Comparison of ENCODE assay signal across 1 cellular context in genomic region chr2:32039447-32040219, GRCh38.
TF ChIP-seq lines count a peak whose summit lies in the region.

DPY30 (minus strand) TSS chr2:32039805; CDS start chr2:32039456, 349 bp downstream.

TF ChIP-seq in K562, 482 proteins besides CTCF, POLR2A, EP300 and RAD21 (continued from another document and continues in another):
- peak; percentile 67 for TF ChIP-seq MGA (IDR thresholded peaks at IDR 0.05)
- peak; percentile 99 for TF ChIP-seq KDM5B (IDR thresholded peaks at IDR 0.05; ENCODE audit: insufficient replicate concordance, low read depth, low read length)
- TF ChIP-seq ZNF354B (CRISPR knock-in tag; IDR thresholded peaks at IDR 0.05), result no peak
- TF ChIP-seq E2F3 (CRISPR knock-in tag; IDR thresholded peaks at IDR 0.05), result no peak
- peak; percentile 58 for TF ChIP-seq ZFX (CRISPR knock-in tag; IDR thresholded peaks at IDR 0.05)
- peak; percentile 73 for TF ChIP-seq BRD9 (IDR thresholded peaks at IDR 0.05; ENCODE audit: low read depth, partially characterized antibody)
- TF ChIP-seq ATF2 (CRISPR knock-in tag; IDR thresholded peaks at IDR 0.05), result no peak
- TF ChIP-seq, protein P1, sequence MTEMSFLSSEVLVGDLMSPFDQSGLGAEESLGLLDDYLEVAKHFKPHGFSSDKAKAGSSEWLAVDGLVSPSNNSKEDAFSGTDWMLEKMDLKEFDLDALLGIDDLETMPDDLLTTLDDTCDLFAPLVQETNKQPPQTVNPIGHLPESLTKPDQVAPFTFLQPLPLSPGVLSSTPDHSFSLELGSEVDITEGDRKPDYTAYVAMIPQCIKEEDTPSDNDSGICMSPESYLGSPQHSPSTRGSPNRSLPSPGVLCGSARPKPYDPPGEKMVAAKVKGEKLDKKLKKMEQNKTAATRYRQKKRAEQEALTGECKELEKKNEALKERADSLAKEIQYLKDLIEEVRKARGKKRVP (CRISPR knock-in tag; IDR thresholded peaks at IDR 0.05), result no peak
- 0 out of 2 replicates have a peak, but pooled peaks have one; percentile 55 for TF ChIP-seq NFRKB (IDR thresholded peaks at IDR 0.05; ENCODE audit: low read depth)
- 0 out of 2 replicates have a peak, but pooled peaks have one; percentile 18 for TF ChIP-seq GATAD2B (IDR thresholded peaks at IDR 0.05; ENCODE audit: borderline replicate concordance)
- TF ChIP-seq ASH1L (IDR thresholded peaks at IDR 0.05; ENCODE audit: borderline replicate concordance, low read depth, partially characterized antibody), result no peak
- TF ChIP-seq, protein P2, sequence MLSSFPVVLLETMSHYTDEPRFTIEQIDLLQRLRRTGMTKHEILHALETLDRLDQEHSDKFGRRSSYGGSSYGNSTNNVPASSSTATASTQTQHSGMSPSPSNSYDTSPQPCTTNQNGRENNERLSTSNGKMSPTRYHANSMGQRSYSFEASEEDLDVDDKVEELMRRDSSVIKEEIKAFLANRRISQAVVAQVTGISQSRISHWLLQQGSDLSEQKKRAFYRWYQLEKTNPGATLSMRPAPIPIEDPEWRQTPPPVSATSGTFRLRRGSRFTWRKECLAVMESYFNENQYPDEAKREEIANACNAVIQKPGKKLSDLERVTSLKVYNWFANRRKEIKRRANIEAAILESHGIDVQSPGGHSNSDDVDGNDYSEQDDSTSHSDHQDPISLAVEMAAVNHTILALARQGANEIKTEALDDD (IDR thresholded peaks at IDR 0.05), result 0 out of 2 replicates have a peak, but pooled peaks have one; percentile 24
- TF ChIP-seq HNRNPH1 (optimal IDR thresholded peaks at IDR 0.05; ENCODE audit: low read depth, low read length), result no peak
- TF ChIP-seq MYNN (IDR thresholded peaks at IDR 0.05), result 0 out of 2 replicates have a peak, but pooled peaks have one; percentile 11
- no peak for TF ChIP-seq MYNN (CRISPR knock-in tag; IDR thresholded peaks at IDR 0.05)
- peak; percentile 86 for TF ChIP-seq L3MBTL2 (IDR thresholded peaks at IDR 0.05)
- TF ChIP-seq, protein P3, sequence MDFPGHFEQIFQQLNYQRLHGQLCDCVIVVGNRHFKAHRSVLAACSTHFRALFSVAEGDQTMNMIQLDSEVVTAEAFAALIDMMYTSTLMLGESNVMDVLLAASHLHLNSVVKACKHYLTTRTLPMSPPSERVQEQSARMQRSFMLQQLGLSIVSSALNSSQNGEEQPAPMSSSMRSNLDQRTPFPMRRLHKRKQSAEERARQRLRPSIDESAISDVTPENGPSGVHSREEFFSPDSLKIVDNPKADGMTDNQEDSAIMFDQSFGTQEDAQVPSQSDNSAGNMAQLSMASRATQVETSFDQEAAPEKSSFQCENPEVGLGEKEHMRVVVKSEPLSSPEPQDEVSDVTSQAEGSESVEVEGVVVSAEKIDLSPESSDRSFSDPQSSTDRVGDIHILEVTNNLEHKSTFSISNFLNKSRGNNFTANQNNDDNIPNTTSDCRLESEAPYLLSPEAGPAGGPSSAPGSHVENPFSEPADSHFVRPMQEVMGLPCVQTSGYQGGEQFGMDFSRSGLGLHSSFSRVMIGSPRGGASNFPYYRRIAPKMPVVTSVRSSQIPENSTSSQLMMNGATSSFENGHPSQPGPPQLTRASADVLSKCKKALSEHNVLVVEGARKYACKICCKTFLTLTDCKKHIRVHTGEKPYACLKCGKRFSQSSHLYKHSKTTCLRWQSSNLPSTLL (IDR thresholded peaks at IDR 0.05), result peak; percentile 48; the same call in 1 of the 2 replicates
- no peak for TF ChIP-seq ELF2 (CRISPR knock-in tag; IDR thresholded peaks at IDR 0.05)
- TF ChIP-seq ZBTB8A (IDR thresholded peaks at IDR 0.05; ENCODE audit: partially characterized antibody), result no peak
- no peak for TF ChIP-seq ETS2 (tag; IDR thresholded peaks at IDR 0.05; ENCODE audit: borderline replicate concordance, poor library complexity, severe bottlenecking)
- no peak for TF ChIP-seq GATA2 (CRISPR knock-in tag; IDR thresholded peaks at IDR 0.05)
- TF ChIP-seq, protein P4, sequence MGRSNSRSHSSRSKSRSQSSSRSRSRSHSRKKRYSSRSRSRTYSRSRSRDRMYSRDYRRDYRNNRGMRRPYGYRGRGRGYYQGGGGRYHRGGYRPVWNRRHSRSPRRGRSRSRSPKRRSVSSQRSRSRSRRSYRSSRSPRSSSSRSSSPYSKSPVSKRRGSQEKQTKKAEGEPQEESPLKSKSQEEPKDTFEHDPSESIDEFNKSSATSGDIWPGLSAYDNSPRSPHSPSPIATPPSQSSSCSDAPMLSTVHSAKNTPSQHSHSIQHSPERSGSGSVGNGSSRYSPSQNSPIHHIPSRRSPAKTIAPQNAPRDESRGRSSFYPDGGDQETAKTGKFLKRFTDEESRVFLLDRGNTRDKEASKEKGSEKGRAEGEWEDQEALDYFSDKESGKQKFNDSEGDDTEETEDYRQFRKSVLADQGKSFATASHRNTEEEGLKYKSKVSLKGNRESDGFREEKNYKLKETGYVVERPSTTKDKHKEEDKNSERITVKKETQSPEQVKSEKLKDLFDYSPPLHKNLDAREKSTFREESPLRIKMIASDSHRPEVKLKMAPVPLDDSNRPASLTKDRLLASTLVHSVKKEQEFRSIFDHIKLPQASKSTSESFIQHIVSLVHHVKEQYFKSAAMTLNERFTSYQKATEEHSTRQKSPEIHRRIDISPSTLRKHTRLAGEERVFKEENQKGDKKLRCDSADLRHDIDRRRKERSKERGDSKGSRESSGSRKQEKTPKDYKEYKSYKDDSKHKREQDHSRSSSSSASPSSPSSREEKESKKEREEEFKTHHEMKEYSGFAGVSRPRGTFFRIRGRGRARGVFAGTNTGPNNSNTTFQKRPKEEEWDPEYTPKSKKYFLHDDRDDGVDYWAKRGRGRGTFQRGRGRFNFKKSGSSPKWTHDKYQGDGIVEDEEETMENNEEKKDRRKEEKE (IDR thresholded peaks at IDR 0.05; ENCODE audit: borderline replicate concordance in 1 of 2, control insufficient read depth in 1 of 2, low read depth in 2 of 2, low read length in 1 of 2), result no peak
- peak in 1 of 2 experiments; percentile 99; a peak in 2 of 4 replicates for TF ChIP-seq MLLT1 (IDR thresholded peaks at IDR 0.05)
- TF ChIP-seq ZNF717 (CRISPR knock-in tag; IDR thresholded peaks at IDR 0.05), result peak; percentile 57; the same call in 1 of the 2 replicates
- TF ChIP-seq ARID3A (IDR thresholded peaks at IDR 0.05; ENCODE audit: borderline replicate concordance, low read depth, low read length), result no peak
- TF ChIP-seq, protein P5, sequence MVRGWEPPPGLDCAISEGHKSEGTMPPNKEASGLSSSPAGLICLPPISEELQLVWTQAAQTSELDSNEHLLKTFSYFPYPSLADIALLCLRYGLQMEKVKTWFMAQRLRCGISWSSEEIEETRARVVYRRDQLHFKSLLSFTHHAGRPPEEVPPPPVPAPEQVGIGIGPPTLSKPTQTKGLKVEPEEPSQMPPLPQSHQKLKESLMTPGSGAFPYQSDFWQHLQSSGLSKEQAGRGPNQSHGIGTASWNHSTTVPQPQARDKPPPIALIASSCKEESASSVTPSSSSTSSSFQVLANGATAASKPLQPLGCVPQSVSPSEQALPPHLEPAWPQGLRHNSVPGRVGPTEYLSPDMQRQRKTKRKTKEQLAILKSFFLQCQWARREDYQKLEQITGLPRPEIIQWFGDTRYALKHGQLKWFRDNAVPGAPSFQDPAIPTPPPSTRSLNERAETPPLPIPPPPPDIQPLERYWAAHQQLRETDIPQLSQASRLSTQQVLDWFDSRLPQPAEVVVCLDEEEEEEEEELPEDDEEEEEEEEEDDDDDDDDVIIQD (CRISPR knock-in tag; IDR thresholded peaks at IDR 0.05), result no peak
- TF ChIP-seq POLR2G (IDR thresholded peaks at IDR 0.05; ENCODE audit: low read depth, low read length), result peak; percentile 97
- peak; percentile 94 for TF ChIP-seq TAF1 (IDR thresholded peaks at IDR 0.05; ENCODE audit: control insufficient read depth, extremely low read depth, insufficient read depth, low read length, severe bottlenecking)
- no peak for TF ChIP-seq FOXJ3 (CRISPR knock-in tag; IDR thresholded peaks at IDR 0.05)
